ENCODE assay signal across 15 cellular contexts in the genomic region with DNA sequence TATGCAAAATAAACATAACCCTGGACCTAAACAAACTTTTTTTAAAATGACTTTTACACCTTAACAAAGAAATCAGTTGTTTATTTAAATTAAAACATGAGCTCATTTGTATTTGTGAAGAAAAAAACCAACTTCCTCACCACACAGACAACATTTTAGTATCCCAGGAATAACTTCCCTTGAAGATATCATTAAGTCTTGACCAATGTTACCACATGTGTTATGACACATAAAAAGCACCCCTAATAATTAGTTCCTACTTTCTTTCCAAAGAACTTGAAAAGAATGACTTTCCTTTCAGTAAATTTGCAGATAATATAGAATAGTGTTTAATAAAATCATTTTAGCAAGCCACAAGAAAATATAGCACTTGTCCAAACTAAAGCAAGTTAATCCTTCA. TPM values are rescaled to one million over a fixed set of nuclear protein-coding genes. Genes with fewer than 3 reads are reported as not detected.
A peak's percentile ranks its signal among the peaks of the same experiment; 100 is the strongest.
DNase-seq lines count a peak whose midpoint lies in the region; TF ChIP-seq lines count a peak whose summit lies in the region.
"Had no signal": no experiment of that assay in that cellular context is flagged by ENCODE, and none has a peak within 500 bp of the region (broad histone marks: within the 10 kb centered on the region; RNA-seq: fewer than 3 reads in every experiment).

No MANE protein-coding gene starts in this region.

- TF ChIP-seq CTCF in dorsolateral prefrontal cortex (IDR thresholded peaks at IDR 0.05 in 54 of 56, conservative IDR thresholded peaks at IDR 0.05 in 2 of 56; ENCODE audit: low read depth in 1 of 56, partially characterized antibody in 56 of 56) (no peak), MCF 10A (IDR thresholded peaks at IDR 0.05; ENCODE audit: unreplicated experiment) (no peak)

- POLR2A ChIA-PET in MCF 10A (lab: Yijun Ruan, JAX): interaction anchor here (0.5 to 0.7 kb wide), 2 partner anchors 27 to 50 kb away, joined by 3 read pairs; no protein-coding TSS in a partner anchor

- no peak overlapping the region for H3K27ac Mint-ChIP-seq in MCF 10A (ENCODE audit: low read depth, unreplicated experiment)
- no peak overlapping the region for H3K27ac Mint-ChIP-seq in activated T-cell treated with anti-CD3 and anti-CD28 coated beads, Interleukin-2, amount 50 U/mL, for 24 hours

- no peaks in the 10 kb centered on the region for H3K27me3 ChIP-seq in dorsolateral prefrontal cortex
- H3K27me3 ChIP-seq: MG63 had no signal

- peaks cover 25% of the 10 kb centered on the region for H3K36me3 Mint-ChIP-seq in MCF 10A (ENCODE audit: insufficient read depth, unreplicated experiment)
- H3K36me3 Mint-ChIP-seq in activated T-cell treated with anti-CD3 and anti-CD28 coated beads, Interleukin-2, amount 50 U/mL, for 24 hours (ENCODE audit: low read depth): peaks cover 62% of the 10 kb centered on the region
- H3K36me3 Mint-ChIP-seq: CD14-positive monocyte had no signal

- CTCF ChIA-PET in MCF 10A (lab: Yijun Ruan, JAX): no interaction called here

- no TSS peak for BruUV-seq in MCF 10A (replicated peaks; lab: Mats Ljungman, UMichigan)

- peak; percentile 75 for DNase-seq in CD1c-positive myeloid dendritic cell (ENCODE audit: extremely low spot score)
- DNase-seq in NOMO-1 treated with DMSO at 0.1 percent for 48 hours (lab: John Stamatoyannopoulos, UW; ENCODE audit: unreplicated experiment): peak; percentile 25
- no peak for DNase-seq in dorsolateral prefrontal cortex
- DNase-seq in pons (ENCODE audit: low spot score): peak; percentile 34
- no peak for DNase-seq in NCI-H748 treated with DMSO at 0.1 percent for 48 hours (lab: John Stamatoyannopoulos, UW)
- DNase-seq in central memory CD4-positive, alpha-beta T cell: no peak
- no peak for DNase-seq in MCF 10A (ENCODE audit: unreplicated experiment)
- DNase-seq in activated T-cell treated with anti-CD3 and anti-CD28 coated beads, Interleukin-2, amount 50 U/mL, for 24 hours: no peak
- DNase-seq: DMS53, KG1, MG63, NCI-H2029 treated with DMSO at 0.1 percent for 48 hours, NCI-H524, SK-N-SH had no signal

- H3K27ac ChIP-seq in dorsolateral prefrontal cortex: peak overlapping the region; percentile 14 to 95 (median 85)

- H3K4me1 Mint-ChIP-seq in MCF 10A (ENCODE audit: insufficient read depth, unreplicated experiment): no peaks in the 10 kb centered on the region
- peaks cover 51% of the 10 kb centered on the region for H3K4me1 Mint-ChIP-seq in activated T-cell treated with anti-CD3 and anti-CD28 coated beads, Interleukin-2, amount 50 U/mL, for 24 hours (ENCODE audit: low read depth)

- no peak overlapping the region for H3K4me3 Mint-ChIP-seq in MCF 10A (ENCODE audit: unreplicated experiment)
- H3K4me3 Mint-ChIP-seq in activated T-cell treated with anti-CD3 and anti-CD28 coated beads, Interleukin-2, amount 50 U/mL, for 24 hours: no peak overlapping the region
- H3K4me3 Mint-ChIP-seq: CD14-positive monocyte had no signal

- intact Hi-C loops in dorsolateral prefrontal cortex (cut with DNase I): no loop called here
- intact Hi-C loops in MCF 10A (cut with micrococcal nuclease): no loop called here

- no peaks in the 10 kb centered on the region for H3K27me3 Mint-ChIP-seq in MCF 10A (ENCODE audit: insufficient read depth, unreplicated experiment)
- no peaks in the 10 kb centered on the region for H3K27me3 Mint-ChIP-seq in activated T-cell treated with anti-CD3 and anti-CD28 coated beads, Interleukin-2, amount 50 U/mL, for 24 hours

- H3K4me3 ChIP-seq in dorsolateral prefrontal cortex: peak overlapping the region; percentile 9 to 68 (median 45)
- H3K4me3 ChIP-seq: MG63 had no signal

- no peaks in the 10 kb centered on the region for H3K9me3 Mint-ChIP-seq in MCF 10A (ENCODE audit: unreplicated experiment)
- H3K9me3 Mint-ChIP-seq in activated T-cell treated with anti-CD3 and anti-CD28 coated beads, Interleukin-2, amount 50 U/mL, for 24 hours: no peaks in the 10 kb centered on the region
- H3K9me3 Mint-ChIP-seq: CD14-positive monocyte had no signal

RNA-seq across cellular contexts. Expression of a gene that starts 42.4 kb away (rescaled TPM):
- total RNA-seq in dorsolateral prefrontal cortex (10 to 100 TPM; 12.2 to 57.9 (median 21.4) TPM), MCF 10A (2022) (18.9 and 20.7 TPM in 2 replicates)

Comparison
In these comparisons a context has a peak if more than half of its experiments do, and no peak if none do; other contexts are left out.
1. DNase-seq: peak in CD1c-positive myeloid dendritic cell (single experiment), NOMO-1 treated with DMSO at 0.1 percent for 48 hours (single experiment) and pons (single experiment); none in dorsolateral prefrontal cortex (0 of 10), NCI-H748 treated with DMSO at 0.1 percent for 48 hours (single experiment), central memory CD4-positive, alpha-beta T cell (single experiment), MCF 10A (single experiment) and activated T-cell treated with anti-CD3 and anti-CD28 coated beads, Interleukin-2, amount 50 U/mL, for 24 hours (single experiment).